Comparison of ENCODE assay signal across 8 cellular contexts in the genomic region with DNA sequence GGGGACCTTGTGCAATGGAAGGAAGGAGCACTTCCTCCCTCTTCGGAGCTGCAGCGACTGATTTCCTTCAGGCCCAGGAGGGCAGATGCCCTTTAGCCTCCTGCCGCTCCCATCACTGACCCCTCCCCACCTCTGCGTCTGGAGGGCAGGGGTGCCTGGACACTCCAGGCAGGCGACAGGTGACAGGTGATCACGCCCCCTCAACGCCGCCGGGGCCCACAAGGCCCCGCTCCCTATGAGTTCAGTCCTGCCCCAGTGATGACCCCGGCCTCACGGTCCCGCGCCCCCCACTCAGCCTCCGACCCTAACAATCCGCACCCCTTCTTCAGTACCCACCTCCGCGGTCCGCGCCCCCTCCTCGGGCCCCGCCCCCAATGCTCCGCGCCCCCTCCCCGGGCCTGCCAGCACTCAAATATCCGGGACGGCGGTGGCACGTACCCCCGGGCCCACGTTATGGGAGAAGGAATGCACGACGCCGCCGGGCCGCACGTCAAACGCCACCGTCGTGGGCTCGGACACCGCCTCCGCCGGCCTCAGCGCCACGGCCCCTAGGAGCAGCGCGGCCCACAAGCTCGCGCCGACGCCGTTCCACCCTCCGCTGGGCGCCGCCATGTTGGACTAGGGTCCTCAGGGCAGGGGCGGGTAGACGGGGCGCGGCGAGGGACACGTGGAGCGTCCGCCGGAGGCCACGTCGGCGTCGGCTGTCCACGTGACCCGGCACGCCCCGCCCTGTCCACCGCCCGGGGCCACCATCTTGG. TPM values are rescaled to one million over a fixed set of nuclear protein-coding genes. Genes with fewer than 3 reads are reported as not detected.
DNase-seq lines count a peak whose midpoint lies in the region; ATAC-seq and TF ChIP-seq lines count a peak whose summit lies in the region.

Gene MYDGF (minus strand): TSS at position 620 of the 758 bp plus-strand sequence. CDS start 8 bp downstream, at position 612.

- no peak; the same call in 1 of the 2 replicates for TF ChIP-seq EP300 in Ishikawa (IDR thresholded peaks at IDR 0.05; ENCODE audit: borderline replicate concordance)

- intact Hi-C loops in mucosa of descending colon (cut with DNase I, micrococcal nuclease) = no loop called here

- no peak for TF ChIP-seq CTCF in epithelial cell of esophagus (IDR thresholded peaks at IDR 0.05; ENCODE audit: insufficient read depth, low read depth, low read length, missing control alignments)
- no peak for TF ChIP-seq CTCF in mucosa of descending colon (IDR thresholded peaks at IDR 0.05)

- peaks cover 10% of the 10 kb centered on the region for H3K4me1 ChIP-seq in mucosa of descending colon (ENCODE audit: low read depth)

- H3K9me3 ChIP-seq in mucosa of descending colon = no peaks in the 10 kb centered on the region

- peak within 1 kb of the TSS; percentile 77 for H3K4me3 ChIP-seq in epithelial cell of esophagus (ENCODE audit: low read length)
- peak within 1 kb of the TSS; percentile 78 for H3K4me3 ChIP-seq in mucosa of descending colon

- no peaks in the 10 kb centered on the region for H3K36me3 ChIP-seq in mucosa of descending colon (ENCODE audit: low read depth)

- no peak for TF ChIP-seq RAD21 in Ishikawa (IDR thresholded peaks at IDR 0.05; ENCODE audit: low read depth)

- peak; percentile 95 for ATAC-seq in GM21423 (IDR thresholded peaks at IDR 0.05; ENCODE audit: unreplicated experiment)
- ATAC-seq in mucosa of descending colon = peak; percentile 99

- DNase-seq in COLO668 (lab: John Stamatoyannopoulos, UW; ENCODE audit: unreplicated experiment) (peak; percentile 93), OCI-M1 (lab: John Stamatoyannopoulos, UW) (peak; percentile 99), activated T-cell treated with anti-CD3 and anti-CD28 coated beads for 1 hour (ENCODE audit: low read depth) (peak; percentile 90), epithelial cell of esophagus (ENCODE audit: low read depth) (peak; percentile 91), mucosa of descending colon (peak; percentile 93 to 96 (median 95))
- peak; percentile 92 to 94 for DNase-seq in stimulated activated CD8-positive, alpha-beta memory T cell treated with anti-CD3 and anti-CD28 coated beads, Interleukin-2, amount 100 ng/mL, for 48 hours (ENCODE audit: low read depth in 2 of 2)

TF ChIP-seq in Ishikawa, 13 proteins besides CTCF, POLR2A, EP300 and RAD21:
- TF ChIP-seq FOXM1 (IDR thresholded peaks at IDR 0.05; ENCODE audit: borderline replicate concordance, low read depth) (no peak), YY1 (IDR thresholded peaks at IDR 0.05; ENCODE audit: low read depth) (peak; percentile 99), CREB1 (IDR thresholded peaks at IDR 0.05; ENCODE audit: low read depth) (no peak; the same call in 1 of the 2 replicates), TEAD4 (IDR thresholded peaks at IDR 0.05) (no peak), TCF12 (IDR thresholded peaks at IDR 0.05; ENCODE audit: low read depth) (no peak), NFIC (IDR thresholded peaks at IDR 0.05) (no peak), CEBPB (IDR thresholded peaks at IDR 0.05) (no peak), TAF1 (IDR thresholded peaks at IDR 0.05; ENCODE audit: low read depth) (peak; percentile 95), USF1 (IDR thresholded peaks at IDR 0.05) (peak; percentile 97), ZBTB7A (IDR thresholded peaks at IDR 0.05; ENCODE audit: low read depth) (peak; percentile 75)
- TF ChIP-seq, protein P1, sequence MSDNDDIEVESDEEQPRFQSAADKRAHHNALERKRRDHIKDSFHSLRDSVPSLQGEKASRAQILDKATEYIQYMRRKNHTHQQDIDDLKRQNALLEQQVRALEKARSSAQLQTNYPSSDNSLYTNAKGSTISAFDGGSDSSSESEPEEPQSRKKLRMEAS (IDR thresholded peaks at IDR 0.05) = peak; percentile 60; the same call in 1 of the 2 replicates
TF ChIP-seq in Ishikawa: peak in this region for 5.

RNA-seq across cellular contexts. Expression of gene MYDGF, which starts in this region (rescaled TPM):
- 10 to 100 TPM; 50.2 to 85.9 (median 54.8) TPM for total RNA-seq in mucosa of descending colon

Comparison
In these comparisons a context has a peak if more than half of its experiments do, and no peak if none do; other contexts are left out.
1. Peak in every context shown above with its lines: DNase-seq, ATAC-seq and H3K4me3 ChIP-seq.